In genomic region chr5:132498152-132498551, GRCh38 we compare ENCODE assay signal across 1 cellular context.
TF ChIP-seq lines count a peak whose summit lies in the region.

No MANE protein-coding gene starts in this region.

TF ChIP-seq in liver, 16 proteins besides CTCF, POLR2A, EP300 and RAD21 (continued from another document):
- TF ChIP-seq MAX (IDR thresholded peaks at IDR 0.05) (peak; percentile 56), ATF3 (IDR thresholded peaks at IDR 0.05) (peak; percentile 86), HNF4G (IDR thresholded peaks at IDR 0.05) (no peak)
